8 cellular contexts compared by ENCODE assay signal in genomic region chr13:33676700-33677048, GRCh38.
DNase-seq lines count a peak whose midpoint lies in the region; ATAC-seq and TF ChIP-seq lines count a peak whose summit lies in the region.

No MANE protein-coding gene starts in this region.

- H3K27me3 ChIP-seq in smooth muscle cell (ENCODE audit: low read depth), result no peaks in the 10 kb centered on the region

- no peak overlapping the region for H2AFZ ChIP-seq in smooth muscle cell (ENCODE audit: low read depth)

- peak overlapping the region; percentile 35 for H3K4me3 ChIP-seq in smooth muscle cell

- no peaks in the 10 kb centered on the region for H3K9me3 ChIP-seq in smooth muscle cell (replicated peaks; ENCODE audit: low read depth)

- DNase-seq in ACHN, result peak; percentile 30
- DNase-seq in NCI-H2227 treated with DMSO at 0.1 percent for 48 hours (lab: John Stamatoyannopoulos, UW), result peak; percentile 11
- peak; percentile 34 for DNase-seq in amniotic epithelial cell (ENCODE audit: low read depth)
- peak; percentile 68 for DNase-seq in iPS-NIHi11 (ENCODE audit: low spot score)
- DNase-seq in smooth muscle cell (lab: John Stamatoyannopoulos, UW; ENCODE audit: unreplicated experiment), result no peak
- DNase-seq in KG1 (lab: John Stamatoyannopoulos, UW), result no peak

- peak overlapping the region; percentile 45 for H3K4me2 ChIP-seq in smooth muscle cell

- no peak overlapping the region for H3K9ac ChIP-seq in smooth muscle cell (ENCODE audit: low read depth)

- H3F3A ChIP-seq in smooth muscle cell (ENCODE audit: low read depth), result no peaks in the 10 kb centered on the region

- no peak for TF ChIP-seq CTCF in smooth muscle cell (IDR thresholded peaks at IDR 0.05; ENCODE audit: borderline replicate concordance, insufficient read depth, poor library complexity, severe bottlenecking)

- H4K20me1 ChIP-seq in smooth muscle cell (ENCODE audit: low read depth), result no peaks in the 10 kb centered on the region

- WGBS in smooth muscle cell (ENCODE audit: low lambda C conversion rate), result 64% methylated on average over 3 of the region's 3 CpGs

- no peak overlapping the region for H3K27ac ChIP-seq in smooth muscle cell (ENCODE audit: low read depth)

- no peaks in the 10 kb centered on the region for H3K36me3 ChIP-seq in smooth muscle cell (ENCODE audit: low read depth)

- ATAC-seq in GM18511 (IDR thresholded peaks at IDR 0.05; ENCODE audit: unreplicated experiment) (peak; percentile 36), GM21360 (IDR thresholded peaks at IDR 0.05; ENCODE audit: unreplicated experiment) (no peak)

- no peaks in the 10 kb centered on the region for H3K79me2 ChIP-seq in smooth muscle cell (ENCODE audit: low read depth)

- in situ Hi-C loops in ACHN (cut with HindIII; ENCODE audit: low pct_ligation_motif_present, low pct_unique_long_range_greater_than_20kb, low sequenced_read_pairs), result no loop called here

- no peaks in the 10 kb centered on the region for H3K4me1 ChIP-seq in smooth muscle cell (ENCODE audit: low read depth)

Comparison
In these comparisons a context has a peak if more than half of its experiments do, and no peak if none do; other contexts are left out.
1. DNase-seq: peak in ACHN (single experiment), NCI-H2227 treated with DMSO at 0.1 percent for 48 hours (single experiment), amniotic epithelial cell (single experiment) and iPS-NIHi11 (single experiment); none in smooth muscle cell (single experiment) and KG1 (single experiment).